18 cellular contexts compared by ENCODE assay signal in the genomic region with DNA sequence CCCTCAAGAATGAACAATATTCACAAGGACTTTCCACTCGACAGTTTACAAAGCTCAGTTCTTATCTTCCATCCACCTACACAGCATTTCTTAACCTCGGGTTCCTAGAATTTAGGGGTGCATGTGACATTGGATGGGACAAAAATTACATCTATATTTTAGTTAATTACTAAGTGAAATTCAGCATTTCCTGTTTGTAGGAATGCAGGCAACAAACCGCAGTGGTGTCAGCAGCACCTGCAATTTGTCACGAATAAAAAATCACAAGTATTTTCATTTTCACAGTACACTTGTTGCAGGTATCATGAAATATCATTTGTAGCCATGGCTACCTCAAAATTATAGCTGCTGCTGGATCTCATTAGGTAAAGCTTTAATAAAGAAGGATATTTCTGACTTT. TPM values are rescaled to one million over a fixed set of nuclear protein-coding genes. Genes with fewer than 3 reads are reported as not detected.
A peak's percentile ranks its signal among the peaks of the same experiment; 100 is the strongest.
DNase-seq lines count a peak whose midpoint lies in the region; ATAC-seq, FAIRE-seq and TF ChIP-seq lines count a peak whose summit lies in the region.
"Had no signal": no experiment of that assay in that cellular context is flagged by ENCODE, and none has a peak within 500 bp of the region (broad histone marks: within the 10 kb centered on the region; RNA-seq: fewer than 3 reads in every experiment).

No MANE protein-coding gene starts in this region.

- no peaks in the 10 kb centered on the region for H3K79me2 ChIP-seq in SU-DHL-6 (ENCODE audit: insufficient read depth, low read length)

- no peaks in the 10 kb centered on the region for H3K9me2 ChIP-seq in SU-DHL-6 (replicated peaks; ENCODE audit: insufficient read depth, low read length)

- H4K20me1 ChIP-seq in SU-DHL-6 (ENCODE audit: low read depth, low read length): no peaks in the 10 kb centered on the region

- no peak overlapping the region for H3K4me3 ChIP-seq in SU-DHL-6 (ENCODE audit: insufficient read depth, low read length, poor library complexity, severe bottlenecking)
- no peak overlapping the region for H3K4me3 ChIP-seq in spleen
- H3K4me3 ChIP-seq: coronary artery, gastrocnemius medialis, prostate gland had no signal

- intact Hi-C loops in spleen (cut with DNase I; ENCODE audit: low total_unique reads): no loop called here

- no peaks in the 10 kb centered on the region for H3F3A ChIP-seq in SU-DHL-6 (ENCODE audit: insufficient read depth)

- no peak overlapping the region for H3K9ac ChIP-seq in SU-DHL-6 (ENCODE audit: low read length)

- no peaks in the 10 kb centered on the region for H3K9me3 ChIP-seq in SU-DHL-6 (ENCODE audit: insufficient read depth, low read length)
- H3K9me3 ChIP-seq in spleen: peaks cover 0 to 3% (median under 1%) of the 10 kb centered on the region in 8 donors
- H3K9me3 ChIP-seq: gastrocnemius medialis, prostate gland had no signal

- peaks cover 78% of the 10 kb centered on the region for H3K4me1 Mint-ChIP-seq in activated T-cell treated with anti-CD3 and anti-CD28 coated beads, Interleukin-2, amount 50 U/mL, for 4 hours (ENCODE audit: low read depth)
- H3K4me1 Mint-ChIP-seq in activated naive CD4-positive, alpha-beta T cell treated with anti-CD3 and anti-CD28 coated beads, Interleukin-2, amount 50 U/mL, for 24 hours: peaks cover 85% of the 10 kb centered on the region
- peaks cover 10% of the 10 kb centered on the region for H3K4me1 Mint-ChIP-seq in nephron progenitor cell

- no peak for FAIRE-seq in HTR-8/SVneo (lab: Jason Lieb, UNC)
- FAIRE-seq: GM12891, RCC 7860 had no signal

- H3K36me3 ChIP-seq in SU-DHL-6 (ENCODE audit: low read length): no peaks in the 10 kb centered on the region
- no peaks in the 10 kb centered on the region for H3K36me3 ChIP-seq in spleen
- H3K36me3 ChIP-seq: gastrocnemius medialis, prostate gland had no signal

- no peak overlapping the region for H2AFZ ChIP-seq in SU-DHL-6 (ENCODE audit: low read depth, low read length, severe bottlenecking)

- no peaks in the 10 kb centered on the region for H3K36me3 Mint-ChIP-seq in activated T-cell treated with anti-CD3 and anti-CD28 coated beads, Interleukin-2, amount 50 U/mL, for 4 hours (ENCODE audit: insufficient read depth)
- H3K36me3 Mint-ChIP-seq in activated naive CD4-positive, alpha-beta T cell treated with anti-CD3 and anti-CD28 coated beads, Interleukin-2, amount 50 U/mL, for 24 hours: peaks cover 4% of the 10 kb centered on the region
- no peaks in the 10 kb centered on the region for H3K36me3 Mint-ChIP-seq in nephron progenitor cell (ENCODE audit: low read depth)

- H3K27ac Mint-ChIP-seq in activated naive CD4-positive, alpha-beta T cell treated with anti-CD3 and anti-CD28 coated beads, Interleukin-2, amount 50 U/mL, for 24 hours: peak overlapping the region; percentile 87
- no peak overlapping the region for H3K27ac Mint-ChIP-seq in nephron progenitor cell

- peaks cover 32 to 83% (median 63%) of the 10 kb centered on the region in 6 donors for H3K4me1 ChIP-seq in spleen
- H3K4me1 ChIP-seq: gastrocnemius medialis, prostate gland had no signal

- DNase-seq in activated T-cell treated with anti-CD3 and anti-CD28 coated beads, Interleukin-2, amount 50 U/mL, for 4 hours: no peak
- no peak for DNase-seq in activated T-cell treated with anti-CD3 and anti-CD28 coated beads for 4 hours
- DNase-seq in spleen: no peak
- no peak for DNase-seq in HTR-8/SVneo (ENCODE audit: insufficient read length, low spot score)
- no peak for DNase-seq in globus pallidus (ENCODE audit: low spot score)
- no peak for DNase-seq in nephron progenitor cell
- DNase-seq: COR-L47, gastrocnemius medialis, NCI-H2107, NCI-H748 treated with DMSO at 0.1 percent for 48 hours, substantia nigra had no signal

- no peak for TF ChIP-seq POLR2A in spleen (IDR thresholded peaks at IDR 0.05)

- TF ChIP-seq CTCF in SU-DHL-6 (IDR thresholded peaks at IDR 0.05; ENCODE audit: insufficient read depth, low read length, poor library complexity, severe bottlenecking): no peak
- no peak for TF ChIP-seq CTCF in spleen (IDR thresholded peaks at IDR 0.05 in 8 of 11, conservative IDR thresholded peaks at IDR 0.05 in 3 of 11)
- TF ChIP-seq CTCF in nephron progenitor cell (IDR thresholded peaks at IDR 0.05): no peak

- H3K27me3 Mint-ChIP-seq in activated T-cell treated with anti-CD3 and anti-CD28 coated beads, Interleukin-2, amount 50 U/mL, for 4 hours (ENCODE audit: low read depth): no peaks in the 10 kb centered on the region
- no peaks in the 10 kb centered on the region for H3K27me3 Mint-ChIP-seq in activated naive CD4-positive, alpha-beta T cell treated with anti-CD3 and anti-CD28 coated beads, Interleukin-2, amount 50 U/mL, for 24 hours
- peaks cover 11% of the 10 kb centered on the region for H3K27me3 Mint-ChIP-seq in nephron progenitor cell (ENCODE audit: low read depth, poor library complexity)

- WGBS in spleen, 5 donors: 69 to 75% (median 70%) methylated on average over 4 of the region's 4 CpGs

- H3K27me3 ChIP-seq in SU-DHL-6 (ENCODE audit: low read length) (no peaks in the 10 kb centered on the region), spleen (replicated peaks in 1 of 7) (no peaks in the 10 kb centered on the region)
- H3K27me3 ChIP-seq: gastrocnemius medialis had no signal

- peak in 1 of 2 donors; percentile 33 for ATAC-seq in activated T-cell treated with anti-CD3 and anti-CD28 coated beads, Interleukin-2, amount 50 U/mL, for 4 hours
- ATAC-seq: gastrocnemius medialis had no signal

- H3K4me2 ChIP-seq in SU-DHL-6 (ENCODE audit: low read depth, low read length, poor library complexity, severe bottlenecking): peak overlapping the region; percentile 28

- H3K9me3 Mint-ChIP-seq in activated T-cell treated with anti-CD3 and anti-CD28 coated beads, Interleukin-2, amount 50 U/mL, for 4 hours: peaks cover 3% of the 10 kb centered on the region
- H3K9me3 Mint-ChIP-seq in activated naive CD4-positive, alpha-beta T cell treated with anti-CD3 and anti-CD28 coated beads, Interleukin-2, amount 50 U/mL, for 24 hours: peaks cover 4% of the 10 kb centered on the region
- H3K9me3 Mint-ChIP-seq in nephron progenitor cell: peaks cover 3% of the 10 kb centered on the region

- H3K27ac ChIP-seq in SU-DHL-6 (ENCODE audit: low read depth, low read length): no peak overlapping the region
- H3K27ac ChIP-seq in spleen: peak overlapping the region; percentile 5 to 90 (median 78)
- H3K27ac ChIP-seq: gastrocnemius medialis, prostate gland had no signal

- peak overlapping the region; percentile 78 for H3K4me3 Mint-ChIP-seq in activated T-cell treated with anti-CD3 and anti-CD28 coated beads, Interleukin-2, amount 50 U/mL, for 4 hours
- peak overlapping the region; percentile 71 for H3K4me3 Mint-ChIP-seq in activated naive CD4-positive, alpha-beta T cell treated with anti-CD3 and anti-CD28 coated beads, Interleukin-2, amount 50 U/mL, for 24 hours
- no peak overlapping the region for H3K4me3 Mint-ChIP-seq in nephron progenitor cell

RNA-seq across cellular contexts. Expression of gene LBH, which starts 36.2 kb away (rescaled TPM):
- 100 to 1,000 TPM; 102 to 143 (median 119) TPM for total RNA-seq in activated T-cell treated with anti-CD3 and anti-CD28 coated beads, Interleukin-2, amount 50 U/mL, for 4 hours
- 100 to 1,000 TPM in 6 of 7 donors, 10 to 100 TPM in 1; 86.2 to 178 (median 123) TPM for total RNA-seq in spleen
- polyA plus RNA-seq in spleen: 10 to 100 TPM; 48.7 to 94.2 (median 73.9) TPM
- total RNA-seq: G401 had no signal
